In the genomic region with DNA sequence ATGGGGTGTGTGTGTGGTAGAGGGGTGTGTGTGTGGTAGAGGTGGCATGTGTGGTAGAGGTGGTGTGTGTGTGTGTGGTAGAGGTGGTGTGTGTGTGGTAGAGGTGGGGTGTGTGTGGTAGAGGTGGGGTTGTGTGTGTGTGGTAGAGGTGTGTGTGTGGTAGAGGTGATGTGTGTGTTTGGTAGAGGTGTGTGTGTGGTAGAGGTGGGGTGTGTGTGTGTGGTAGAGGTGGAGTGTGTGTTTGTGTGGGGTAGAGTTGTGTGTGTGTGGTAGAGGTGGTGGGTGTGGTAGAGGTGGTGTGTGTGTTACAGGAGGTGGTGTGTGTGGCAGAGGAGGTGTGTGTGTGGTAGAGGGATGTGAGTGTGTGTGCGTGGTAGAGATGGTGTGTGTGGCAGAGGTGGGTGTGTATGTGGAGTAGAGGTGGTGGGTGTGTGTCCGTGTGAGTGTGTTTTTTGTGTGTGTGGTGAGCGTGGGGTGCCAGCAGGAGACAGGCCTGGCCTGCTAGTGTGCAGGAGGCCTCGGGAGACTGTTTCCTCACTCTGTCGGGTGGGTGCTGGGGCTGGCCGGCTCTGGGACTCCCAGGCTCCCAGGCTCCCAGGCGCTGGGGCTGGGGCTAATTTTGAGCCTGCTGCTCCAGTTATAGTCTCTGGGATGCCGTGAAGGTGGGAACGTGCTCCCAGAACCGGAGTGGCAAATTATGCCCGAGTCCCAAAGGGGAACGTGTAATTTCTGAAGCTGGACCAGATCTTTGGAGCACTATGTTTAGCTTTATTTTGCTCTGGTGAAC, we compare ENCODE assay signal across 14 cellular contexts.
DNase-seq lines count a peak whose midpoint lies in the region; ATAC-seq and TF ChIP-seq lines count a peak whose summit lies in the region.
"Had no signal": no experiment of that assay in that cellular context is flagged by ENCODE, and none has a peak within 500 bp of the region (broad histone marks: within the 10 kb centered on the region; RNA-seq: fewer than 3 reads in every experiment).

No MANE protein-coding gene starts in this region.

- TF ChIP-seq POLR2A in testis (IDR thresholded peaks at IDR 0.05), result no peak

- H3K9me3 ChIP-seq in SK-N-MC (ENCODE audit: low read depth, low read length) (no peaks in the 10 kb centered on the region), right atrium auricular region (no peaks in the 10 kb centered on the region), testis (no peaks in the 10 kb centered on the region)
- H3K9me3 ChIP-seq: gastrocnemius medialis, suprapubic skin had no signal

- no peak overlapping the region for H3K4me3 Mint-ChIP-seq in activated T-cell treated with anti-CD3 and anti-CD28 coated beads, Interleukin-2, amount 50 U/mL, for 72 hours
- H3K4me3 Mint-ChIP-seq: IgD-negative memory B cell had no signal

- H3K4me1 ChIP-seq in right atrium auricular region, result peaks cover 0 to 44% of the 10 kb centered on the region in 2 donors
- H3K4me1 ChIP-seq in testis, result peaks cover 25% of the 10 kb centered on the region

- H3K9ac ChIP-seq in SK-N-MC (ENCODE audit: insufficient read length), result no peak overlapping the region

- intact Hi-C loops in testis (cut with DNase I; ENCODE audit: low total_unique reads), result no loop called here

- H3K27ac Mint-ChIP-seq in activated T-cell treated with anti-CD3 and anti-CD28 coated beads, Interleukin-2, amount 50 U/mL, for 72 hours, result no peak overlapping the region
- H3K27ac Mint-ChIP-seq: IgD-negative memory B cell had no signal

- 38 to 47% methylated on average over 11 to 12 of the region's 12 CpGs for WGBS in testis, 2 donors

- H3K27ac ChIP-seq in SK-N-MC (peak overlapping the region; percentile 57), right atrium auricular region (peak overlapping the region; percentile 22 to 55), testis (no peak overlapping the region)
- H3K27ac ChIP-seq: PC-9, suprapubic skin had no signal

- H3K27me3 Mint-ChIP-seq in activated T-cell treated with anti-CD3 and anti-CD28 coated beads, Interleukin-2, amount 50 U/mL, for 72 hours (ENCODE audit: low read depth), result no peaks in the 10 kb centered on the region

- no peak for ATAC-seq in activated T-cell treated with anti-CD3 and anti-CD28 coated beads, Interleukin-2, amount 50 U/mL, for 72 hours (replicated peaks in 1 of 2)
- no peak for ATAC-seq in GM21717 (IDR thresholded peaks at IDR 0.05; ENCODE audit: unreplicated experiment)
- ATAC-seq in GM19452 (IDR thresholded peaks at IDR 0.05; ENCODE audit: unreplicated experiment), result no peak
- ATAC-seq: gastrocnemius medialis had no signal

- no peaks in the 10 kb centered on the region for H3K9me3 Mint-ChIP-seq in activated T-cell treated with anti-CD3 and anti-CD28 coated beads, Interleukin-2, amount 50 U/mL, for 72 hours
- H3K9me3 Mint-ChIP-seq: IgD-negative memory B cell had no signal

- DNase-seq in activated T-cell treated with anti-CD3 and anti-CD28 coated beads, Interleukin-2, amount 50 U/mL, for 48 hours, result peak; percentile 10 to 16
- no peak for DNase-seq in activated T-cell treated with anti-CD3 and anti-CD28 coated beads, Interleukin-2, amount 50 U/mL, for 72 hours
- DNase-seq in SK-N-MC (ENCODE audit: low read depth, low spot score), result no peak
- peak; percentile 56 for DNase-seq in right atrium auricular region (ENCODE audit: low spot score)
- DNase-seq in testis, result peak; percentile 21
- no peak for DNase-seq in NCI-H510A (lab: John Stamatoyannopoulos, UW)
- DNase-seq: activated gamma-delta T cell treated with Interleukin-2 at 50 U/mL for 16 hours, cortex of kidney, gastrocnemius medialis had no signal

- no peaks in the 10 kb centered on the region for H3K36me3 Mint-ChIP-seq in activated T-cell treated with anti-CD3 and anti-CD28 coated beads, Interleukin-2, amount 50 U/mL, for 72 hours (ENCODE audit: insufficient read depth in 2 of 2)
- H3K36me3 Mint-ChIP-seq: IgD-negative memory B cell had no signal

- no peaks in the 10 kb centered on the region for H3K36me3 ChIP-seq in SK-N-MC (ENCODE audit: insufficient read depth, low read length)
- no peaks in the 10 kb centered on the region for H3K36me3 ChIP-seq in right atrium auricular region
- H3K36me3 ChIP-seq in testis (ENCODE audit: low read depth, missing control alignments), result no peaks in the 10 kb centered on the region
- H3K36me3 ChIP-seq: suprapubic skin had no signal

- TF ChIP-seq CTCF in right atrium auricular region (IDR thresholded peaks at IDR 0.05) (peak in 1 of 2 donors; percentile 16), testis (IDR thresholded peaks at IDR 0.05) (no peak)

- H3K27me3 ChIP-seq in right atrium auricular region (no peaks in the 10 kb centered on the region), testis (no peaks in the 10 kb centered on the region)
- H3K27me3 ChIP-seq: gastrocnemius medialis, suprapubic skin had no signal

- no peaks in the 10 kb centered on the region for H3K4me1 Mint-ChIP-seq in activated T-cell treated with anti-CD3 and anti-CD28 coated beads, Interleukin-2, amount 50 U/mL, for 72 hours (ENCODE audit: low read depth)
- H3K4me1 Mint-ChIP-seq: IgD-negative memory B cell had no signal

- H3K4me3 ChIP-seq in SK-N-MC, result no peak overlapping the region
- no peak overlapping the region for H3K4me3 ChIP-seq in right atrium auricular region
- no peak overlapping the region for H3K4me3 ChIP-seq in testis
- H3K4me3 ChIP-seq: gastrocnemius medialis, PC-9, suprapubic skin had no signal

Comparison
In these comparisons a context has a peak if more than half of its experiments do, and no peak if none do; other contexts are left out.
1. DNase-seq: peak in activated T-cell treated with anti-CD3 and anti-CD28 coated beads, Interleukin-2, amount 50 U/mL, for 48 hours (2 of 2), right atrium auricular region (single experiment) and testis (single experiment); none in activated T-cell treated with anti-CD3 and anti-CD28 coated beads, Interleukin-2, amount 50 U/mL, for 72 hours (0 of 2), SK-N-MC (single experiment) and NCI-H510A (single experiment).
2. H3K27ac ChIP-seq: peak in SK-N-MC (single experiment) and right atrium auricular region (2 of 2); none in testis (0 of 2).